Comparison of ENCODE assay signal across 16 cellular contexts in the genomic region with DNA sequence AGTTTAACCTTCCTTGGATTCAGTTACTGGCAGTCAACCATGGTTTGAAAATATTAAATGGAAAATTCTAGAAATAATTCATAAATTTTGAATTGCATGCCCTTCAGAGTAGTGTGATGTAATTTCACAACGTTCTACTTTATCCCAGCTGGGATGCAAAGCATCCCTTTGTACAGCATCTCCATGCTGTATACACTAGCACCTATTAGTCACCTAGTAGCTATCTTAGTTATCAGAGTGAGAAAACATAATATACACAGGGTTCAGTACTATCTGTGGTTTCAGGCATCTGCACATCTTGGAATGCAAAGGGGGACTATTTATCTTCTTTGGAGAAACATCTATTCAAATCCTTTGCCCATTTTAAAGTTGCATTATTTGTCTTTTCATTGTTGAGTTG. TPM values are rescaled to one million over a fixed set of nuclear protein-coding genes. Genes with fewer than 3 reads are reported as not detected.
DNase-seq lines count a peak whose midpoint lies in the region; ATAC-seq lines count a peak whose summit lies in the region.
"Had no signal": no experiment of that assay in that cellular context is flagged by ENCODE, and none has a peak within 500 bp of the region (broad histone marks: within the 10 kb centered on the region; RNA-seq: fewer than 3 reads in every experiment).

No MANE protein-coding gene starts in this region.

- no peak for ATAC-seq in GM18519 (IDR thresholded peaks at IDR 0.05; ENCODE audit: low FRiP score, unreplicated experiment)
- ATAC-seq: body of pancreas, GM23338, sciatic nerve had no signal

- H3K4me3 ChIP-seq in BLaER1 treated with 17β-estradiol and CSF1 and Interleukin-3, amounts not matched to agents 10 nM and 100 nM, result no peak overlapping the region
- H3K4me3 ChIP-seq: body of pancreas, dorsolateral prefrontal cortex, GM23338, thyroid gland had no signal

- H3K4me2 ChIP-seq in BLaER1 treated with 17β-estradiol and CSF1 and Interleukin-3, amounts not matched to agents 10 nM and 100 nM, result peak overlapping the region in 6 of 11 experiments; percentile 4 to 77 (median 54); a peak in 8 of 22 replicates
- H3K4me2 ChIP-seq: GM23338 had no signal

- H3K27me3 Mint-ChIP-seq in activated naive CD8-positive, alpha-beta T cell treated with anti-CD3 and anti-CD28 coated beads for 36 hours, result no peaks in the 10 kb centered on the region

- no peak overlapping the region for H3K4me3 Mint-ChIP-seq in activated naive CD8-positive, alpha-beta T cell treated with anti-CD3 and anti-CD28 coated beads for 36 hours
- H3K4me3 Mint-ChIP-seq: GM23338 had no signal

- peaks cover 62% of the 10 kb centered on the region for H3K36me3 Mint-ChIP-seq in activated naive CD8-positive, alpha-beta T cell treated with anti-CD3 and anti-CD28 coated beads for 36 hours

- peaks cover 62 to 98% (median 81%) of the 10 kb centered on the region in 11 experiments for H3K36me3 ChIP-seq in BLaER1 treated with 17β-estradiol and CSF1 and Interleukin-3, amounts not matched to agents 10 nM and 100 nM
- H3K36me3 ChIP-seq: thyroid gland had no signal

- DNase-seq in HS-5 (ENCODE audit: low read depth) (peak; percentile 25), iris pigment epithelial cell (ENCODE audit: low read depth) (peak; percentile 80), NOMO-1 treated with dmso at 0.1 percent for 144 hours (lab: John Stamatoyannopoulos, UW; ENCODE audit: unreplicated experiment) (no peak), NCI-H128 (lab: John Stamatoyannopoulos, UW; ENCODE audit: unreplicated experiment) (no peak)
- no peak for DNase-seq in activated naive CD8-positive, alpha-beta T cell treated with anti-CD3 and anti-CD28 coated beads for 36 hours
- DNase-seq: activated CD4-positive, alpha-beta T cell treated with anti-CD3 and anti-CD28 coated beads for 4 hours; body of pancreas; DND-41; dorsolateral prefrontal cortex; SHP77 treated with DMSO at 0.1 percent for 48 hours; stimulated activated CD4-positive, alpha-beta T cell treated with anti-CD3 and anti-CD28 coated beads, Interleukin-4, amount 100 ng/mL, for 24 hours; thyroid gland had no signal

- no peaks in the 10 kb centered on the region for H3K9me3 ChIP-seq in BLaER1 treated with 17β-estradiol and CSF1 and Interleukin-3, amounts not matched to agents 10 nM and 100 nM (replicated peaks in 1 of 11)
- H3K9me3 ChIP-seq: body of pancreas, thyroid gland had no signal

- H4K20me1 ChIP-seq in BLaER1 treated with 17β-estradiol and CSF1 and Interleukin-3, amounts not matched to agents 10 nM and 100 nM, result peaks cover 4 to 100% (median 38%) of the 10 kb centered on the region in 11 experiments; a peak in 19 of 22 replicates

- H3K9me3 Mint-ChIP-seq in activated naive CD8-positive, alpha-beta T cell treated with anti-CD3 and anti-CD28 coated beads for 36 hours, result peaks cover 3% of the 10 kb centered on the region
- H3K9me3 Mint-ChIP-seq: GM23338 had no signal

- H3K4me1 ChIP-seq in BLaER1 treated with 17β-estradiol and CSF1 and Interleukin-3, amounts not matched to agents 10 nM and 100 nM, result peaks cover 0 to 48% (median 12%) of the 10 kb centered on the region in 10 experiments; a peak in 12 of 20 replicates
- H3K4me1 ChIP-seq: body of pancreas, thyroid gland had no signal

- H3K27ac Mint-ChIP-seq in activated naive CD8-positive, alpha-beta T cell treated with anti-CD3 and anti-CD28 coated beads for 36 hours, result peak overlapping the region; percentile 54

- no peak overlapping the region for H3K27ac ChIP-seq in BLaER1 treated with 17β-estradiol and CSF1 and Interleukin-3, amounts not matched to agents 10 nM and 100 nM
- H3K27ac ChIP-seq: body of pancreas, dorsolateral prefrontal cortex, thyroid gland had no signal

- H3K4me1 Mint-ChIP-seq in activated naive CD8-positive, alpha-beta T cell treated with anti-CD3 and anti-CD28 coated beads for 36 hours, result peaks cover 51% of the 10 kb centered on the region

- no peak overlapping the region for H3K9ac ChIP-seq in BLaER1 treated with 17β-estradiol and CSF1 and Interleukin-3, amounts not matched to agents 10 nM and 100 nM

- H3K27me3 ChIP-seq in BLaER1 treated with 17β-estradiol and CSF1 and Interleukin-3, amounts not matched to agents 10 nM and 100 nM, result no peaks in the 10 kb centered on the region
- H3K27me3 ChIP-seq: body of pancreas, dorsolateral prefrontal cortex, thyroid gland had no signal

RNA-seq across cellular contexts. Expression of gene CBL, which starts 30.8 kb away (rescaled TPM):
- 10 to 100 TPM; 21.4 TPM for total RNA-seq in activated naive CD8-positive, alpha-beta T cell treated with anti-CD3 and anti-CD28 coated beads for 36 hours

RNA-seq across cellular contexts. Expression of gene NHERF4, which starts 51.6 kb away (rescaled TPM):
- total RNA-seq in activated naive CD8-positive, alpha-beta T cell treated with anti-CD3 and anti-CD28 coated beads for 36 hours, result not detected
- total RNA-seq: GM23338, thyroid gland had no signal

Comparison
In these comparisons a context has a peak if more than half of its experiments do, and no peak if none do; other contexts are left out.
1. DNase-seq: peak in HS-5 (single experiment) and iris pigment epithelial cell (single experiment); none in activated naive CD8-positive, alpha-beta T cell treated with anti-CD3 and anti-CD28 coated beads for 36 hours (single experiment), NOMO-1 treated with dmso at 0.1 percent for 144 hours (single experiment) and NCI-H128 (single experiment).